Comparison of ENCODE assay signal across 32 cellular contexts in genomic region chr14:99419905-99420304, GRCh38.
"Had no signal": no experiment of that assay in that cellular context is flagged by ENCODE, and none has a peak within 500 bp of the region (broad histone marks: within the 10 kb centered on the region; RNA-seq: fewer than 3 reads in every experiment).

No MANE protein-coding gene starts in this region.

- H3K27ac Mint-ChIP-seq: activated CD4-positive, alpha-beta memory T cell treated with anti-CD3 and anti-CD28 coated beads for 36 hours; activated CD4-positive, alpha-beta T cell treated with anti-CD3 and anti-CD28 coated beads, Interleukin-2, amount 10 ng/mL, durations not matched to agents 24 days and 14 days; stimulated activated naive CD8-positive, alpha-beta T cell treated with anti-CD3 and anti-CD28 coated beads, Interleukin-15, amount 100 ng/mL, for 72 hours; T-helper 2 cell treated with Interferon-gamma antibody and Interleukin-4, amounts not matched to agents 5 μg/mL and 100 μg/mL, for 36 hours had no signal

- H3K27ac ChIP-seq: brain microvascular endothelial cell, neutrophil, pancreas, prostate gland, sigmoid colon, vagina had no signal

- H3K27me3 ChIP-seq: brain microvascular endothelial cell, neutrophil, pancreas, sigmoid colon, upper lobe of left lung, vagina had no signal

- ATAC-seq: esophagus mucosa; left colon; pancreas; stimulated activated effector memory CD8-positive, alpha-beta T cell treated with anti-CD3 and anti-CD28 coated beads, Interleukin-12 subunit alpha, Interleukin-12 subunit beta, amount 100 ng/mL, for 72 hours; stimulated activated naive CD8-positive, alpha-beta T cell treated with anti-CD3 and anti-CD28 coated beads, Interleukin-15, amount 100 ng/mL, for 72 hours had no signal

- H3K36me3 Mint-ChIP-seq: activated CD4-positive, alpha-beta memory T cell treated with anti-CD3 and anti-CD28 coated beads for 36 hours had no signal

- H3K36me3 ChIP-seq: brain microvascular endothelial cell, pancreas, prostate gland, sigmoid colon, vagina had no signal

- H3K27me3 Mint-ChIP-seq: activated CD4-positive, alpha-beta memory T cell treated with anti-CD3 and anti-CD28 coated beads for 36 hours; activated CD4-positive, alpha-beta T cell treated with anti-CD3 and anti-CD28 coated beads, Interleukin-2, amount 10 ng/mL, durations not matched to agents 24 days and 14 days; activated T-cell treated with anti-CD3 and anti-CD28 coated beads, Interleukin-2, amount 50 U/mL, for 24 hours; stimulated activated naive CD8-positive, alpha-beta T cell treated with anti-CD3 and anti-CD28 coated beads, Interleukin-15, amount 100 ng/mL, for 72 hours had no signal

- H3K4me1 ChIP-seq: prostate gland had no signal

- H3K4me3 Mint-ChIP-seq: activated CD4-positive, alpha-beta memory T cell treated with anti-CD3 and anti-CD28 coated beads for 36 hours; activated CD4-positive, alpha-beta T cell treated with anti-CD3 and anti-CD28 coated beads, Interleukin-2, amount 10 ng/mL, durations not matched to agents 24 days and 14 days; activated T-cell treated with anti-CD3 and anti-CD28 coated beads, Interleukin-2, amount 50 U/mL, for 24 hours; nephron; stimulated activated effector memory CD8-positive, alpha-beta T cell treated with anti-CD3 and anti-CD28 coated beads, Interleukin-12 subunit alpha, Interleukin-12 subunit beta, amount 100 ng/mL, for 72 hours; stimulated activated naive CD8-positive, alpha-beta T cell treated with anti-CD3 and anti-CD28 coated beads, Interleukin-15, amount 100 ng/mL, for 72 hours; T-helper 2 cell treated with Interferon-gamma antibody and Interleukin-4, amounts not matched to agents 5 μg/mL and 100 μg/mL, for 36 hours had no signal

- H3K9me3 ChIP-seq: neutrophil, pancreas, prostate gland, sigmoid colon, upper lobe of left lung, vagina had no signal

- H3K9me3 Mint-ChIP-seq: activated CD4-positive, alpha-beta memory T cell treated with anti-CD3 and anti-CD28 coated beads for 36 hours; activated CD4-positive, alpha-beta T cell treated with anti-CD3 and anti-CD28 coated beads, Interleukin-2, amount 10 ng/mL, durations not matched to agents 24 days and 14 days; activated T-cell treated with anti-CD3 and anti-CD28 coated beads, Interleukin-2, amount 50 U/mL, for 24 hours; nephron; stimulated activated effector memory CD8-positive, alpha-beta T cell treated with anti-CD3 and anti-CD28 coated beads, Interleukin-12 subunit alpha, Interleukin-12 subunit beta, amount 100 ng/mL, for 72 hours; stimulated activated naive CD8-positive, alpha-beta T cell treated with anti-CD3 and anti-CD28 coated beads, Interleukin-15, amount 100 ng/mL, for 72 hours; T-helper 2 cell treated with Interferon-gamma antibody and Interleukin-4, amounts not matched to agents 5 μg/mL and 100 μg/mL, for 36 hours had no signal

- H3K4me3 ChIP-seq: pancreas, prostate gland, sigmoid colon, upper lobe of left lung, vagina had no signal

- DNase-seq: activated CD4-positive, alpha-beta memory T cell treated with anti-CD3 and anti-CD28 coated beads for 36 hours; activated CD4-positive, alpha-beta T cell treated with anti-CD3 and anti-CD28 coated beads, Interleukin-2, amount 10 ng/mL, durations not matched to agents 24 days and 14 days; activated CD4-positive, CD25-positive, alpha-beta regulatory T cell treated with anti-CD3 and anti-CD28 coated beads, Interleukin-2, amount 50 U/mL, for 72 hours; activated CD8-positive, alpha-beta memory T cell treated with anti-CD3 and anti-CD28 coated beads, Interleukin-2, amount 50 U/mL, for 48 hours; activated gamma-delta T cell treated with Interleukin-2 at 50 U/mL for 16 hours; activated naive CD4-positive, alpha-beta T cell treated with anti-CD3 and anti-CD28 coated beads, Interleukin-2, amount 50 U/mL, for 16 hours; activated T-cell treated with anti-CD3 and anti-CD28 coated beads, Interleukin-2, amount 50 U/mL, for 24 hours; amniotic stem cell; brain microvascular endothelial cell; cortex of kidney; foreskin fibroblast; head of caudate nucleus; hippocampal formation; mammary epithelial cell; pancreas; retina; sigmoid colon; small intestine; stimulated activated CD4-positive, alpha-beta T cell treated with anti-CD3 and anti-CD28 coated beads, Interleukin-4, amount 100 ng/mL, for 24 hours; stimulated activated naive CD8-positive, alpha-beta T cell treated with anti-CD3 and anti-CD28 coated beads, Interleukin-15, amount 100 ng/mL, for 72 hours; substantia nigra had no signal

- FAIRE-seq: astrocyte, kidney, pancreas, small intestine had no signal
